In the genomic region with DNA sequence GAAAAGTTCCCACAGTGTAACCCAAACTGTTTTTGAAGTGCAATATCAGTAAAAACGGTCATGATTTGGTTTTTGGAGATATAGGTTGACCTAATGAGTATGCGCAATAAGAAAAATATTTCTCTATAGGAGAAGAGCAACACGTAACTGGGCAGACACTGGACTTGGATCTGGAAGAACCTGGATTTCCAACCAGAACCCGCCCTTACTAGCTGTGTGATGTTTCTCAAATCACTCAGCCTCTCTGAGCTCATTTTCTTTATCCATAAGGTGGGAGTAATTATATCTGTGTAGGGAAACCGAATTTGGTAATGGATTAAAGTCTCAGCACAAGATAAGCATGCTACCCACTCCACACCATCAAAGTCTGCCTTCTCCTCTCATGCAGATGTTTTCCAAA, we compare ENCODE assay signal across 30 cellular contexts.
"Had no signal": no experiment of that assay in that cellular context is flagged by ENCODE, and none has a peak within 500 bp of the region (broad histone marks: within the 10 kb centered on the region; RNA-seq: fewer than 3 reads in every experiment).

No MANE protein-coding gene starts in this region.

- H3K4me3 ChIP-seq: adrenal gland, body of pancreas, colonic mucosa, dorsolateral prefrontal cortex, gastroesophageal sphincter, hepatocyte, left lung, lower lobe of right lung, mucosa of descending colon, pancreas, stomach, thyroid gland, upper lobe of left lung, vagina had no signal

- H3K4me2 ChIP-seq: hepatocyte had no signal

- H3K27ac ChIP-seq: adrenal gland, body of pancreas, colonic mucosa, dorsolateral prefrontal cortex, gastroesophageal sphincter, hepatocyte, left lung, lower lobe of right lung, pancreas, stomach, thyroid gland, upper lobe of left lung, vagina had no signal

- ATAC-seq: activated CD8-positive, alpha-beta T cell treated with anti-CD3 and anti-CD28 coated beads, Interleukin-2, amount 10 ng/mL, durations not matched to agents 7 days and 5 days; activated T-cell treated with anti-CD3 and anti-CD28 coated beads, Interleukin-2, amount 50 U/mL, for 72 hours; body of pancreas; effector memory CD8-positive, alpha-beta T cell; gastroesophageal sphincter; left lung; lower lobe of right lung; mucosa of descending colon; natural killer cell treated with Interleukin-12 subunit alpha and Interleukin-12 subunit beta and Interleukin-15 and Interleukin-18, amount 100 ng/mL, for 72 hours; pancreas; right cardiac atrium; stimulated activated naive B cell treated with anti-CD40 and anti-IgM and Interleukin-4, amounts not matched to agents 10 μg/mL and 1 μg/mL and 100 μg/mL, for 72 hours had no signal

- H3K36me3 ChIP-seq: adrenal gland, colonic mucosa, gastroesophageal sphincter, left lung, lower lobe of right lung, pancreas, stomach, thyroid gland, upper lobe of left lung, vagina had no signal

- H3K4me1 ChIP-seq: adrenal gland, body of pancreas, colonic mucosa, gastroesophageal sphincter, left lung, pancreas, upper lobe of left lung, vagina had no signal

- H3K36me3 Mint-ChIP-seq: activated naive CD8-positive, alpha-beta T cell treated with anti-CD3 and anti-CD28 coated beads for 36 hours; natural killer cell treated with Interleukin-12 subunit alpha and Interleukin-12 subunit beta and Interleukin-15 and Interleukin-18, amount 100 ng/mL, for 72 hours; stimulated activated naive B cell treated with anti-CD40 and anti-IgM and Interleukin-4, amounts not matched to agents 10 μg/mL and 1 μg/mL and 100 μg/mL, for 72 hours had no signal

- H2AFZ ChIP-seq: hepatocyte had no signal

- H3K27ac Mint-ChIP-seq: activated CD8-positive, alpha-beta T cell treated with anti-CD3 and anti-CD28 coated beads, Interleukin-2, amount 10 ng/mL, durations not matched to agents 7 days and 5 days; activated naive CD4-positive, alpha-beta T cell treated with anti-CD3 and anti-CD28 coated beads for 36 hours; activated naive CD8-positive, alpha-beta T cell treated with anti-CD3 and anti-CD28 coated beads for 36 hours; activated T-cell treated with anti-CD3 and anti-CD28 coated beads, Interleukin-2, amount 50 U/mL, for 72 hours; effector memory CD8-positive, alpha-beta T cell; natural killer cell treated with Interleukin-12 subunit alpha and Interleukin-12 subunit beta and Interleukin-15 and Interleukin-18, amount 100 ng/mL, for 72 hours; stimulated activated naive B cell treated with anti-CD40 and anti-IgM and Interleukin-4, amounts not matched to agents 10 μg/mL and 1 μg/mL and 100 μg/mL, for 72 hours had no signal

- FAIRE-seq: endothelial cell of umbilical vein, pancreas had no signal

- H3K4me3 Mint-ChIP-seq: activated CD8-positive, alpha-beta T cell treated with anti-CD3 and anti-CD28 coated beads, Interleukin-2, amount 10 ng/mL, durations not matched to agents 7 days and 5 days; activated naive CD4-positive, alpha-beta T cell treated with anti-CD3 and anti-CD28 coated beads for 36 hours; activated naive CD8-positive, alpha-beta T cell treated with anti-CD3 and anti-CD28 coated beads for 36 hours; activated T-cell treated with anti-CD3 and anti-CD28 coated beads, Interleukin-2, amount 50 U/mL, for 72 hours; effector memory CD8-positive, alpha-beta T cell; natural killer cell treated with Interleukin-12 subunit alpha and Interleukin-12 subunit beta and Interleukin-15 and Interleukin-18, amount 100 ng/mL, for 72 hours; stimulated activated naive B cell treated with anti-CD40 and anti-IgM and Interleukin-4, amounts not matched to agents 10 μg/mL and 1 μg/mL and 100 μg/mL, for 72 hours had no signal

- H3K27me3 ChIP-seq: adrenal gland, colonic mucosa, dorsolateral prefrontal cortex, gastroesophageal sphincter, hepatocyte, pancreas, thyroid gland, upper lobe of left lung, vagina had no signal

- H3K4me1 Mint-ChIP-seq: activated naive CD8-positive, alpha-beta T cell treated with anti-CD3 and anti-CD28 coated beads for 36 hours had no signal

- H3K9me3 Mint-ChIP-seq: activated naive CD4-positive, alpha-beta T cell treated with anti-CD3 and anti-CD28 coated beads for 36 hours; activated naive CD8-positive, alpha-beta T cell treated with anti-CD3 and anti-CD28 coated beads for 36 hours; activated T-cell treated with anti-CD3 and anti-CD28 coated beads, Interleukin-2, amount 50 U/mL, for 72 hours; effector memory CD8-positive, alpha-beta T cell; natural killer cell treated with Interleukin-12 subunit alpha and Interleukin-12 subunit beta and Interleukin-15 and Interleukin-18, amount 100 ng/mL, for 72 hours; stimulated activated naive B cell treated with anti-CD40 and anti-IgM and Interleukin-4, amounts not matched to agents 10 μg/mL and 1 μg/mL and 100 μg/mL, for 72 hours had no signal

- H3K9me3 ChIP-seq: adrenal gland, body of pancreas, colonic mucosa, gastroesophageal sphincter, left lung, lower lobe of right lung, mucosa of descending colon, pancreas, stomach, thyroid gland, upper lobe of left lung, vagina had no signal

- DNase-seq: activated CD8-positive, alpha-beta T cell treated with anti-CD3 and anti-CD28 coated beads, Interleukin-2, amount 10 ng/mL, durations not matched to agents 7 days and 5 days; activated effector memory CD4-positive, alpha-beta T cell treated with Interleukin-2 at 50 U/mL for 16 hours; activated naive CD4-positive, alpha-beta T cell treated with anti-CD3 and anti-CD28 coated beads for 36 hours; activated naive CD8-positive, alpha-beta T cell treated with anti-CD3 and anti-CD28 coated beads for 36 hours; activated T-cell treated with anti-CD3 and anti-CD28 coated beads for 4 hours; activated T-cell treated with anti-CD3 and anti-CD28 coated beads, Interleukin-2, amount 50 U/mL, for 72 hours; body of pancreas; cerebellar nuclear complex; colonic mucosa; effector memory CD8-positive, alpha-beta T cell; kidney glomerular epithelial cell; left lung; lower lobe of right lung; mucosa of descending colon; right cardiac atrium; stimulated activated CD4-positive, alpha-beta T cell treated with anti-CD3 and anti-CD28 coated beads, Interleukin-15, amount 100 ng/mL, for 24 hours; stimulated activated CD4-positive, alpha-beta T cell treated with anti-CD3 and anti-CD28 coated beads, Interleukin-2, amount 100 ng/mL, for 24 hours; stimulated activated naive B cell treated with anti-CD40 and anti-IgM and Interleukin-4, amounts not matched to agents 10 μg/mL and 1 μg/mL and 100 μg/mL, for 72 hours; stomach; T-helper 2 cell; thyroid gland; upper lobe of left lung had no signal

- H3K79me2 ChIP-seq: hepatocyte had no signal
